In genomic region chr12:108302471-108303311, GRCh38 we compare ENCODE assay signal across 9 cellular contexts. TPM values are rescaled to one million over a fixed set of nuclear protein-coding genes. Genes with fewer than 3 reads are reported as not detected.
DNase-seq lines count a peak whose midpoint lies in the region; ATAC-seq and TF ChIP-seq lines count a peak whose summit lies in the region.
"Had no signal": no experiment of that assay in that cellular context is flagged by ENCODE, and none has a peak within 500 bp of the region (broad histone marks: within the 10 kb centered on the region; RNA-seq: fewer than 3 reads in every experiment).

No MANE protein-coding gene starts in this region.

- TF ChIP-seq POLR2A in ovary (IDR thresholded peaks at IDR 0.05) = no peak

- ATAC-seq in RWPE2 (ENCODE audit: low read depth) = peak; percentile 71

- H3K27ac ChIP-seq in RWPE2 (ENCODE audit: poor library complexity, severe bottlenecking) (no peak overlapping the region), ovary (no peak overlapping the region)

- DNase-seq in Calu3 (peak; percentile 75), RWPE2 (ENCODE audit: low spot score) (no peak), glomerular visceral epithelial cell (ENCODE audit: extremely low spot score) (peak; percentile 74), ovary (peak in 4 of 5 donors; percentile 19 to 70 (median 50)), NCI-H128 (lab: John Stamatoyannopoulos, UW; ENCODE audit: unreplicated experiment) (no peak), GM13976 (ENCODE audit: low spot score) (no peak), GM19240 (ENCODE audit: insufficient read length, low spot score) (no peak), NCI-H1930 (lab: John Stamatoyannopoulos, UW) (no peak)
- DNase-seq: DMS79 treated with DMSO at 0.1 percent for 48 hours had no signal

- TF ChIP-seq CTCF in Calu3 (IDR thresholded peaks at IDR 0.05; ENCODE audit: unreplicated experiment) = no peak
- peak; percentile 28 for TF ChIP-seq CTCF in RWPE2 (IDR thresholded peaks at IDR 0.05; ENCODE audit: poor library complexity, severe bottlenecking)
- no peak for TF ChIP-seq CTCF in ovary (IDR thresholded peaks at IDR 0.05)
- no peak for TF ChIP-seq CTCF in GM13976 (IDR thresholded peaks at IDR 0.05; ENCODE audit: borderline replicate concordance, control extremely low read depth, extremely low read depth, insufficient read depth, missing control alignments)

- in situ Hi-C loops in GM13976 (cut with MboI; ENCODE audit: low sequenced_read_pairs, unreplicated experiment) = no loop called here

- peaks cover 82% of the 10 kb centered on the region for H3K4me1 Mint-ChIP-seq in Calu3 (ENCODE audit: low read depth, unreplicated experiment)

- intact Hi-C loops in Calu3 (cut with micrococcal nuclease; ENCODE audit: unreplicated experiment) = loop anchor here (10.0 kb wide), 2 partner anchors 212 to 1208 kb away; partner anchors contain the start of genes CRY1 and FICD
- intact Hi-C loops in ovary (cut with DNase I) = no loop called here

- H3K9me3 ChIP-seq in RWPE2 (ENCODE audit: severe bottlenecking) (no peaks in the 10 kb centered on the region), ovary (no peaks in the 10 kb centered on the region)

- H3K27ac Mint-ChIP-seq in Calu3 (ENCODE audit: unreplicated experiment) = peak overlapping the region; percentile 74

- no peaks in the 10 kb centered on the region for H3K9me3 Mint-ChIP-seq in Calu3 (ENCODE audit: low read depth, unreplicated experiment)

- H3K27me3 Mint-ChIP-seq in Calu3 (ENCODE audit: unreplicated experiment) = no peaks in the 10 kb centered on the region

- H3K36me3 Mint-ChIP-seq in Calu3 (ENCODE audit: insufficient read depth, unreplicated experiment) = peaks cover 18% of the 10 kb centered on the region

- H3K4me1 ChIP-seq in RWPE2 (ENCODE audit: insufficient read depth, poor library complexity, severe bottlenecking) = peaks cover 13% of the 10 kb centered on the region
- peaks cover 1% of the 10 kb centered on the region for H3K4me1 ChIP-seq in ovary (ENCODE audit: insufficient read depth)

- no peaks in the 10 kb centered on the region for H3K36me3 ChIP-seq in RWPE2 (ENCODE audit: low read depth)
- H3K36me3 ChIP-seq in ovary = no peaks in the 10 kb centered on the region

- peak overlapping the region; percentile 19 for H3K4me3 Mint-ChIP-seq in Calu3 (ENCODE audit: low read depth, unreplicated experiment)

- H3K4me3 ChIP-seq in RWPE2 (ENCODE audit: severe bottlenecking) (no peak overlapping the region), ovary (no peak overlapping the region)

- CTCF ChIA-PET in Calu3 (lab: Charles Lee) = interaction anchor here (0.8 kb wide), 1 partner anchor 11 kb away, joined by 4 read pairs; no protein-coding TSS in a partner anchor

- BruUV-seq in Calu3 (replicated peaks; lab: Mats Ljungman, UMichigan) = no TSS peak

- H3K27me3 ChIP-seq in RWPE2 (ENCODE audit: insufficient read depth, poor library complexity, severe bottlenecking) (no peaks in the 10 kb centered on the region), ovary (no peaks in the 10 kb centered on the region)

- 18 to 22% (median 19%) methylated on average over 17 of the region's 17 CpGs for WGBS in ovary, 3 donors

- TF ChIP-seq EP300 in ovary (IDR thresholded peaks at IDR 0.05) = no peak

RNA-seq across cellular contexts. Expression of gene CMKLR1, which starts 36.4 kb away (rescaled TPM):
- total RNA-seq in Calu3 (2022) (not detected in 2 replicates), ovary (1 to 10 TPM; 1.4 to 8.4 (median 2.3) TPM)
- polyA plus RNA-seq in ovary = 10 to 100 TPM in 1 of 2 donors, 1 to 10 TPM in 1; 3.1 to 28.3 TPM

Comparison
In these comparisons a context has a peak if more than half of its experiments do, and no peak if none do; other contexts are left out.
1. DNase-seq: peak in Calu3 (single experiment), glomerular visceral epithelial cell (single experiment) and ovary (4 of 5); none in RWPE2 (single experiment), NCI-H128 (single experiment), GM13976 (single experiment), GM19240 (single experiment) and NCI-H1930 (0 of 2).